ENCODE assay signal across 14 cellular contexts in genomic region chr2:69384618-69385081, GRCh38. TPM values are rescaled to one million over a fixed set of nuclear protein-coding genes. Genes with fewer than 3 reads are reported as not detected.
A peak's percentile ranks its signal among the peaks of the same experiment; 100 is the strongest.
DNase-seq lines count a peak whose midpoint lies in the region; ATAC-seq and TF ChIP-seq lines count a peak whose summit lies in the region.
"Had no signal": no experiment of that assay in that cellular context is flagged by ENCODE, and none has a peak within 500 bp of the region (broad histone marks: within the 10 kb centered on the region; RNA-seq: fewer than 3 reads in every experiment).

No MANE protein-coding gene starts in this region.

- H3K9me3 Mint-ChIP-seq in central memory CD8-positive, alpha-beta T cell: no peaks in the 10 kb centered on the region
- H3K9me3 Mint-ChIP-seq: nephron progenitor cell had no signal

- peaks cover 5% of the 10 kb centered on the region for H3K36me3 Mint-ChIP-seq in central memory CD8-positive, alpha-beta T cell (ENCODE audit: insufficient read depth)

- H4K20me1 ChIP-seq in KMS-11 (ENCODE audit: insufficient read depth): no peaks in the 10 kb centered on the region

- CTCF ChIA-PET in AG04450 (lab: Charles Lee): interaction anchor here (0.7 to 0.9 kb wide), 2 partner anchors 9 to 454 kb away, joined by 3 to 11 read pairs; no protein-coding TSS in a partner anchor

- peaks cover 71% of the 10 kb centered on the region for H3K79me2 ChIP-seq in KMS-11 (ENCODE audit: insufficient read depth, low read depth)

- H2AFZ ChIP-seq in KMS-11 (ENCODE audit: low read depth): no peak overlapping the region

- H3K9ac ChIP-seq in KMS-11 (no peak overlapping the region), mucosa of rectum (ENCODE audit: low read depth in 1 of 2, low read length in 2 of 2) (no peak overlapping the region)

- intact Hi-C loops in Right ventricle myocardium superior (cut with DNase I): no loop called here

- peak overlapping the region; percentile 71 for H3K27ac Mint-ChIP-seq in central memory CD8-positive, alpha-beta T cell (ENCODE audit: low read depth)
- H3K27ac Mint-ChIP-seq: B cell, nephron progenitor cell, T-helper 17 cell had no signal

- no peaks in the 10 kb centered on the region for H3K27me3 Mint-ChIP-seq in central memory CD8-positive, alpha-beta T cell
- H3K27me3 Mint-ChIP-seq: B cell, T-helper 17 cell had no signal

- no peak overlapping the region for H3K4me3 Mint-ChIP-seq in central memory CD8-positive, alpha-beta T cell
- H3K4me3 Mint-ChIP-seq: B cell, nephron progenitor cell, T-helper 17 cell had no signal

- peak overlapping the region; percentile 84 for H3K4me2 ChIP-seq in KMS-11

- H3K9me3 ChIP-seq in AG04450 (ENCODE audit: control insufficient read depth, insufficient read depth, low read length): no peaks in the 10 kb centered on the region; the same call in 1 of the 2 replicates
- no peaks in the 10 kb centered on the region for H3K9me3 ChIP-seq in mucosa of rectum (ENCODE audit: control insufficient read depth in 2 of 2, low read length in 2 of 2)
- H3K9me3 ChIP-seq: ascending aorta had no signal

- DNase-seq in AG04450 (ENCODE audit: low read depth, low spot score) (no peak), Right ventricle myocardium superior (no peak), SKM-1 (lab: John Stamatoyannopoulos, UW; ENCODE audit: unreplicated experiment) (no peak)
- no peak for DNase-seq in central memory CD8-positive, alpha-beta T cell (ENCODE audit: low spot score in 2 of 2)
- DNase-seq: activated CD4-positive, alpha-beta T cell treated with anti-CD3 and anti-CD28 coated beads, Interleukin-2, amount 50 U/mL, for 1 hour; NCI-H524; nephron progenitor cell; T-helper 17 cell had no signal

- ATAC-seq in central memory CD8-positive, alpha-beta T cell (replicated peaks; ENCODE audit: extremely low read depth, poor library complexity, severe bottlenecking): no peak
- ATAC-seq in HG02571 (IDR thresholded peaks at IDR 0.05; ENCODE audit: unreplicated experiment): no peak
- no peak for ATAC-seq in Right ventricle myocardium superior (ENCODE audit: poor library complexity)
- no peak for ATAC-seq in activated CD4-positive, CD25-positive, alpha-beta regulatory T cell treated with anti-CD3 and anti-CD28 coated beads, Interleukin-2, amount 50 U/mL, for 24 hours
- ATAC-seq: T-helper 17 cell had no signal

- peaks cover 65% of the 10 kb centered on the region for H3K4me1 ChIP-seq in KMS-11 (ENCODE audit: low read depth, poor library complexity, severe bottlenecking)
- H3K4me1 ChIP-seq in mucosa of rectum (ENCODE audit: control insufficient read depth in 2 of 2, insufficient read depth in 2 of 2, low read length in 2 of 2): peaks cover 22 to 31% of the 10 kb centered on the region in 2 donors

- H3K27me3 ChIP-seq in AG04450 (ENCODE audit: control insufficient read depth, insufficient read depth, low read length): no peaks in the 10 kb centered on the region
- H3K27me3 ChIP-seq in KMS-11 (ENCODE audit: insufficient read depth, low read depth): no peaks in the 10 kb centered on the region
- H3K27me3 ChIP-seq in mucosa of rectum (ENCODE audit: control insufficient read depth in 2 of 2, insufficient read depth in 2 of 2, low read length in 2 of 2): no peaks in the 10 kb centered on the region
- H3K27me3 ChIP-seq: ascending aorta had no signal

- POLR2A ChIA-PET in AG04450 (lab: Yijun Ruan, JAX): interaction anchor here (0.6 to 0.7 kb wide), 3 partner anchors 19 to 217 kb away, joined by 6 to 12 read pairs (median 7); no protein-coding TSS in a partner anchor

- H3K27ac ChIP-seq in AG04450 (ENCODE audit: low read depth, low read length) (no peak overlapping the region), KMS-11 (no peak overlapping the region), mucosa of rectum (ENCODE audit: low read depth in 2 of 2, low read length in 2 of 2) (peak overlapping the region; percentile 14 to 96)

- H3K4me3 ChIP-seq in AG04450 (ENCODE audit: low read depth, low read length) (peak overlapping the region; percentile 33), KMS-11 (IDR thresholded peaks at IDR 0.05; ENCODE audit: insufficient read depth, low read depth, low read length) (no peak overlapping the region), mucosa of rectum (ENCODE audit: low read length in 2 of 2) (peak overlapping the region in 1 of 2 donors; percentile 10)

- no peaks in the 10 kb centered on the region for H3K36me3 ChIP-seq in KMS-11 (ENCODE audit: insufficient read depth)
- no peaks in the 10 kb centered on the region for H3K36me3 ChIP-seq in mucosa of rectum (ENCODE audit: control insufficient read depth in 2 of 2, insufficient read depth in 2 of 2, low read length in 2 of 2)
- H3K36me3 ChIP-seq: ascending aorta had no signal

- H3K4me1 Mint-ChIP-seq in central memory CD8-positive, alpha-beta T cell: peaks cover 49% of the 10 kb centered on the region

- TF ChIP-seq CTCF in AG04450 (IDR thresholded peaks at IDR 0.05; ENCODE audit: low read depth, low read length) (no peak), KMS-11 (conservative IDR thresholded peaks at IDR 0.05; ENCODE audit: low read depth, low read length) (no peak)

RNA-seq across cellular contexts. Expression of gene GFPT1, which starts 2.4 kb away (rescaled TPM):
- polyA plus RNA-seq in AG04450 (2011; rRNA removed): 44.3 and 47.4 TPM in 2 replicates
- 35.4 and 64.0 TPM in 2 replicates for polyA minus RNA-seq in AG04450 (2011; rRNA and poly(A)+ RNA removed)
- 38.6 TPM for total RNA-seq in Right ventricle myocardium superior

RNA-seq across cellular contexts. Expression of gene NFU1, which starts 52.6 kb away (rescaled TPM):
- 42.0 and 62.9 TPM in 2 replicates for polyA plus RNA-seq in AG04450 (2011; rRNA removed)
- 5.5 and 13.1 TPM in 2 replicates for polyA minus RNA-seq in AG04450 (2011; rRNA and poly(A)+ RNA removed)
- 134 TPM for total RNA-seq in Right ventricle myocardium superior

Comparison
In these comparisons a context has a peak if more than half of its experiments do, and no peak if none do; other contexts are left out.
1. H3K27ac ChIP-seq: peak in mucosa of rectum (2 of 2); none in AG04450 (single experiment) and KMS-11 (single experiment).